10 cellular contexts compared by ENCODE assay signal in genomic region chr19:33798701-33799111, GRCh38. TPM values are rescaled to one million over a fixed set of nuclear protein-coding genes. Genes with fewer than 3 reads are reported as not detected.
DNase-seq lines count a peak whose midpoint lies in the region; ATAC-seq and TF ChIP-seq lines count a peak whose summit lies in the region.
"Had no signal": no experiment of that assay in that cellular context is flagged by ENCODE, and none has a peak within 500 bp of the region (broad histone marks: within the 10 kb centered on the region; RNA-seq: fewer than 3 reads in every experiment).

No MANE protein-coding gene starts in this region.

- H3K36me3 ChIP-seq in CD8-positive, alpha-beta memory T cell (ENCODE audit: insufficient read depth, low read length) = no peaks in the 10 kb centered on the region
- H3K36me3 ChIP-seq in gastroesophageal sphincter (peaks cover 0 to 35% of the 10 kb centered on the region in 2 donors), parathyroid adenoma (ENCODE audit: control insufficient read depth, insufficient read depth, low read length) (no peaks in the 10 kb centered on the region), mucosa of descending colon (ENCODE audit: low read depth) (no peaks in the 10 kb centered on the region)

- peaks cover 9% of the 10 kb centered on the region for H3K27me3 ChIP-seq in CD8-positive, alpha-beta memory T cell (ENCODE audit: insufficient read depth, low read length, poor library complexity, severe bottlenecking)
- H3K27me3 ChIP-seq in gastroesophageal sphincter = no peaks in the 10 kb centered on the region
- H3K27me3 ChIP-seq in parathyroid adenoma (ENCODE audit: control insufficient read depth, insufficient read depth, low read length) = no peaks in the 10 kb centered on the region
- H3K27me3 ChIP-seq: MG63 had no signal

- no peak for TF ChIP-seq EP300 in gastroesophageal sphincter (IDR thresholded peaks at IDR 0.05)

- no peak overlapping the region for H3K9ac ChIP-seq in parathyroid adenoma

- H3K9me3 ChIP-seq in CD8-positive, alpha-beta memory T cell (ENCODE audit: low read length) = no peaks in the 10 kb centered on the region
- H3K9me3 ChIP-seq in gastroesophageal sphincter (no peaks in the 10 kb centered on the region), parathyroid adenoma (ENCODE audit: control insufficient read depth, low read length) (no peaks in the 10 kb centered on the region), mucosa of descending colon (no peaks in the 10 kb centered on the region)
- H3K9me3 ChIP-seq: MG63 had no signal

- peaks cover 0 to 11% (median 0%) of the 10 kb centered on the region in 3 donors for H3K4me1 Mint-ChIP-seq in CD8-positive, alpha-beta memory T cell
- H3K4me1 Mint-ChIP-seq in activated T-helper 1 cell treated with anti-CD3 and anti-CD28 coated beads, Interleukin-12 subunit alpha, Interleukin-12 subunit beta, Interleukin-2, Interleukin-4 antibody, amounts not matched to agents 30 ng/mL and 10 ng/mL and 1 ng/mL, durations not matched to agents 14 hours and 24 hours and 36 hours (ENCODE audit: low read depth) = no peaks in the 10 kb centered on the region

- intact Hi-C loops in activated T-helper 1 cell treated with anti-CD3 and anti-CD28 coated beads, Interleukin-12 subunit alpha, Interleukin-12 subunit beta, Interleukin-2, Interleukin-4 antibody, amounts not matched to agents 30 ng/mL and 10 ng/mL and 1 ng/mL, durations not matched to agents 14 hours and 24 hours and 36 hours (cut with micrococcal nuclease) = no loop called here
- intact Hi-C loops in mucosa of descending colon (cut with DNase I, micrococcal nuclease) = loop anchor here in 1 of 2 donors (10.0 kb wide), 1 partner anchor 106 kb away; no protein-coding TSS in a partner anchor

- ATAC-seq in gastroesophageal sphincter (no peak), mucosa of descending colon (no peak)

- WGBS in gastroesophageal sphincter (ENCODE audit: low coverage in 1 of 2), 2 donors = 17 to 27% methylated on average over 6 to 9 of the region's 10 CpGs

- no peak overlapping the region for H3K4me3 ChIP-seq in CD8-positive, alpha-beta memory T cell (ENCODE audit: low read length)
- H3K4me3 ChIP-seq in gastroesophageal sphincter = peak overlapping the region; percentile 78 to 82
- peak overlapping the region; percentile 11 for H3K4me3 ChIP-seq in parathyroid adenoma (ENCODE audit: low read depth, low read length)
- no peak overlapping the region for H3K4me3 ChIP-seq in mucosa of descending colon
- H3K4me3 ChIP-seq: MG63 had no signal

- no peak for TF ChIP-seq POLR2A in gastroesophageal sphincter (IDR thresholded peaks at IDR 0.05)

- H3K4me3 Mint-ChIP-seq in CD8-positive, alpha-beta memory T cell = peak overlapping the region; percentile 32 to 83 (median 57)
- peak overlapping the region; percentile 39 for H3K4me3 Mint-ChIP-seq in activated T-helper 1 cell treated with anti-CD3 and anti-CD28 coated beads, Interleukin-12 subunit alpha, Interleukin-12 subunit beta, Interleukin-2, Interleukin-4 antibody, amounts not matched to agents 30 ng/mL and 10 ng/mL and 1 ng/mL, durations not matched to agents 14 hours and 24 hours and 36 hours

- POLR2A ChIA-PET in CD8-positive, alpha-beta memory T cell (lab: Charles Lee) = no interaction called here

- no peaks in the 10 kb centered on the region for H3K9me3 Mint-ChIP-seq in CD8-positive, alpha-beta memory T cell
- H3K9me3 Mint-ChIP-seq in activated T-helper 1 cell treated with anti-CD3 and anti-CD28 coated beads, Interleukin-12 subunit alpha, Interleukin-12 subunit beta, Interleukin-2, Interleukin-4 antibody, amounts not matched to agents 30 ng/mL and 10 ng/mL and 1 ng/mL, durations not matched to agents 14 hours and 24 hours and 36 hours = no peaks in the 10 kb centered on the region

- no peaks in the 10 kb centered on the region for H3K36me3 Mint-ChIP-seq in CD8-positive, alpha-beta memory T cell
- no peaks in the 10 kb centered on the region for H3K36me3 Mint-ChIP-seq in activated T-helper 1 cell treated with anti-CD3 and anti-CD28 coated beads, Interleukin-12 subunit alpha, Interleukin-12 subunit beta, Interleukin-2, Interleukin-4 antibody, amounts not matched to agents 30 ng/mL and 10 ng/mL and 1 ng/mL, durations not matched to agents 14 hours and 24 hours and 36 hours (ENCODE audit: low read depth)

- no peak overlapping the region for H3K27ac Mint-ChIP-seq in CD8-positive, alpha-beta memory T cell
- H3K27ac Mint-ChIP-seq in activated T-helper 1 cell treated with anti-CD3 and anti-CD28 coated beads, Interleukin-12 subunit alpha, Interleukin-12 subunit beta, Interleukin-2, Interleukin-4 antibody, amounts not matched to agents 30 ng/mL and 10 ng/mL and 1 ng/mL, durations not matched to agents 14 hours and 24 hours and 36 hours = no peak overlapping the region

- H3K4me2 ChIP-seq in parathyroid adenoma (ENCODE audit: low read length) = no peak overlapping the region

- H3K79me2 ChIP-seq in parathyroid adenoma = no peaks in the 10 kb centered on the region

- no peaks in the 10 kb centered on the region for H3K4me1 ChIP-seq in CD8-positive, alpha-beta memory T cell (ENCODE audit: insufficient read depth, low read length)
- H3K4me1 ChIP-seq in gastroesophageal sphincter = peaks cover 0 to 85% (median 10%) of the 10 kb centered on the region in 3 donors
- H3K4me1 ChIP-seq in parathyroid adenoma = peaks cover 16% of the 10 kb centered on the region
- H3K4me1 ChIP-seq in mucosa of descending colon (ENCODE audit: low read depth) = peaks cover 11% of the 10 kb centered on the region

- TF ChIP-seq CTCF in gastroesophageal sphincter (IDR thresholded peaks at IDR 0.05) = no peak
- no peak for TF ChIP-seq CTCF in parathyroid adenoma (IDR thresholded peaks at IDR 0.05)
- TF ChIP-seq CTCF in mucosa of descending colon (IDR thresholded peaks at IDR 0.05) = no peak

- H3K27me3 Mint-ChIP-seq in CD8-positive, alpha-beta memory T cell = peaks cover 8 to 32% of the 10 kb centered on the region in 2 donors
- H3K27me3 Mint-ChIP-seq in activated T-helper 1 cell treated with anti-CD3 and anti-CD28 coated beads, Interleukin-12 subunit alpha, Interleukin-12 subunit beta, Interleukin-2, Interleukin-4 antibody, amounts not matched to agents 30 ng/mL and 10 ng/mL and 1 ng/mL, durations not matched to agents 14 hours and 24 hours and 36 hours (ENCODE audit: insufficient read depth) = peaks cover 16% of the 10 kb centered on the region

- CTCF ChIA-PET in CD8-positive, alpha-beta memory T cell (lab: Charles Lee) = no interaction called here

- H3K27ac ChIP-seq in CD8-positive, alpha-beta memory T cell (ENCODE audit: low read depth, low read length) = no peak overlapping the region
- H3K27ac ChIP-seq in gastroesophageal sphincter (peak overlapping the region; percentile 95 to 96 (median 96)), parathyroid adenoma (peak overlapping the region; percentile 36)

- no peak for DNase-seq in CD8-positive, alpha-beta memory T cell
- no peak for DNase-seq in activated T-helper 1 cell treated with anti-CD3 and anti-CD28 coated beads, Interleukin-12 subunit alpha, Interleukin-12 subunit beta, Interleukin-2, Interleukin-4 antibody, amounts not matched to agents 30 ng/mL and 10 ng/mL and 1 ng/mL, durations not matched to agents 14 hours and 24 hours and 36 hours (ENCODE audit: low spot score)
- no peak for DNase-seq in AML-193 (lab: John Stamatoyannopoulos, UW)
- no peak for DNase-seq in NCI-H1436 treated with DMSO at 0.1 percent for 48 hours (lab: John Stamatoyannopoulos, UW)
- DNase-seq in mucosa of descending colon = no peak
- DNase-seq in NCI-H187 treated with DMSO at 0.1 percent for 48 hours (lab: John Stamatoyannopoulos, UW) = no peak
- DNase-seq: MG63, SW 1271 had no signal

- peak overlapping the region; percentile 38 for H2AFZ ChIP-seq in parathyroid adenoma

RNA-seq across cellular contexts. Expression of gene KCTD15, which starts 2.0 kb away (rescaled TPM):
- total RNA-seq in CD8-positive, alpha-beta memory T cell = 1 to 10 TPM; 3.6 to 4.1 TPM
- polyA plus RNA-seq in CD8-positive, alpha-beta memory T cell = 0.28 TPM
- 12.5 and 12.6 TPM in 2 replicates for total RNA-seq in activated T-helper 1 cell treated with anti-CD3 and anti-CD28 coated beads, Interleukin-12 subunit alpha, Interleukin-12 subunit beta, Interleukin-2, Interleukin-4 antibody, amounts not matched to agents 30 ng/mL and 10 ng/mL and 1 ng/mL, durations not matched to agents 14 hours and 24 hours and 36 hours
- total RNA-seq in gastroesophageal sphincter = 100 to 1,000 TPM in 1 of 4 donors, 10 to 100 TPM in 3; 62.3 to 148 (median 84.3) TPM
- total RNA-seq in mucosa of descending colon = 10 to 100 TPM in 2 of 3 donors, 1 to 10 TPM in 1; 8.0 to 42.3 (median 10.1) TPM

Comparison
In these comparisons a context has a peak if more than half of its experiments do, and no peak if none do; other contexts are left out.
1. H3K4me3 ChIP-seq: peak in gastroesophageal sphincter (2 of 2) and parathyroid adenoma (single experiment); none in CD8-positive, alpha-beta memory T cell (single experiment) and mucosa of descending colon (single experiment).